Comparison of ENCODE assay signal across 18 cellular contexts in genomic region chr10:3975016-3975415, GRCh38.
"Had no signal": no experiment of that assay in that cellular context is flagged by ENCODE, and none has a peak within 500 bp of the region (broad histone marks: within the 10 kb centered on the region; RNA-seq: fewer than 3 reads in every experiment).

No MANE protein-coding gene starts in this region.

- H3K9ac ChIP-seq: SK-N-SH had no signal

- H3K27me3 Mint-ChIP-seq: activated naive CD8-positive, alpha-beta T cell; naive thymus-derived CD8-positive, alpha-beta T cell had no signal

- H3K36me3 Mint-ChIP-seq: activated naive CD8-positive, alpha-beta T cell; naive thymus-derived CD8-positive, alpha-beta T cell had no signal

- ATAC-seq: naive thymus-derived CD8-positive, alpha-beta T cell had no signal

- H3K4me2 ChIP-seq: SK-N-SH had no signal

- H3K27ac ChIP-seq: cardiac muscle cell, dorsolateral prefrontal cortex, thyroid gland had no signal

- H3K36me3 ChIP-seq: cardiac muscle cell, thyroid gland had no signal

- H3K4me3 Mint-ChIP-seq: activated naive CD8-positive, alpha-beta T cell had no signal

- H3K4me3 ChIP-seq: cardiac muscle cell, dorsolateral prefrontal cortex, thyroid gland had no signal

- DNase-seq: activated CD4-positive, alpha-beta T cell treated with anti-CD3 and anti-CD28 coated beads, Interleukin-2, amount 50 U/mL, for 4 hours; activated T-cell treated with anti-CD3 and anti-CD28 coated beads for 4 hours; amygdala; dorsolateral prefrontal cortex; erythroblast; foreskin melanocyte; glutamatergic neuron; mesenchymal stem cell; naive thymus-derived CD8-positive, alpha-beta T cell; occipital lobe; posterior cingulate gyrus; SK-N-SH; stimulated activated CD4-positive, alpha-beta T cell treated with anti-CD3 and anti-CD28 coated beads, Interleukin-12 subunit alpha, Interleukin-12 subunit beta, amount 100 ng/mL, for 4 hours; stimulated activated CD4-positive, alpha-beta T cell treated with anti-CD3 and anti-CD28 coated beads, Interleukin-1b, Interleukin-23, amount 100 ng/mL, for 48 hours; stimulated activated naive CD4-positive, alpha-beta T cell treated with Interleukin-2 at 50 U/mL for 16 hours; thyroid gland had no signal

- H3K27me3 ChIP-seq: cardiac muscle cell, dorsolateral prefrontal cortex, thyroid gland had no signal

- H3K9me3 ChIP-seq: SK-N-SH, thyroid gland had no signal

- H3K4me1 ChIP-seq: thyroid gland had no signal
